In the genomic region with DNA sequence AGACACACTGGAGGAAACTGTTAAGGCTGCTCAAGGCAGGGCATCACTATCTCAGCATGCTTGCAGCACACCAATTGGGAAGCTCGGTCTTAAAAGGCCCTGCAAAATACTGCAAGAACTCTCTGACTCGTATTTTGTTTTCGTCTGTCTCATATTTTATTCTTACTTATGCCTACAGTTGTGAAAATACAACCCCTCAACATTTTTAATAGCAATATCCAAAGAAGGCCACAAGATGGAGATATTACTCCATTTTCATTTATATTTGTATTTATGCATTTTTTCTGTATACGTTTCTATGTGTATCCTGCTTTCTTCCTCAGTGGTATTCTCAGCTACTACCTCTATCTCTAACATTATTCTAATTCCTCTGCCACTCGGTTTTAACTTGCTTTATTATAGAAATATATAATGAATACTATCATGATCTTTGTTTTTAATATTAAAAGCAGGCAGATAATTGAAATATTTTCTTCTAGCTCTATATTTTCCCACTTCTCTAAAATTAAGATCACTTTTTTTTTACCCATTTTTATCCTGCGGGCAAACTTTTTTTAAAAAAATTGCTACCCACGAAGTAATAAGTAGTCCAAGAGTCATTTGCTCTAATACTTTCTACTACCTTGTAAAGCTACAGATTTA, we compare ENCODE assay signal across 8 cellular contexts. TPM values are rescaled to one million over a fixed set of nuclear protein-coding genes. Genes with fewer than 3 reads are reported as not detected.
DNase-seq lines count a peak whose midpoint lies in the region; ATAC-seq and TF ChIP-seq lines count a peak whose summit lies in the region.

No MANE protein-coding gene starts in this region.

- H3K4me1 ChIP-seq in OCI-LY1 (ENCODE audit: insufficient read depth, low read length, severe bottlenecking) (no peaks in the 10 kb centered on the region), spleen (peaks cover 0 to 62% (median 4%) of the 10 kb centered on the region in 6 donors)

- no peak overlapping the region for H3K4me2 ChIP-seq in OCI-LY1 (ENCODE audit: low read length)

- H3K9me3 ChIP-seq in OCI-LY1 (ENCODE audit: low read length): no peaks in the 10 kb centered on the region
- no peaks in the 10 kb centered on the region for H3K9me3 ChIP-seq in spleen
- H3K9me3 ChIP-seq in WERI-Rb-1 (ENCODE audit: severe bottlenecking): no peaks in the 10 kb centered on the region

- no peaks in the 10 kb centered on the region for H4K20me1 ChIP-seq in OCI-LY1 (ENCODE audit: insufficient read depth, low read length)

- DNase-seq in NCI-H82 (lab: John Stamatoyannopoulos, UW): peak; percentile 8
- DNase-seq in NCI-H82 treated with DMSO at 0.1 percent for 48 hours (lab: John Stamatoyannopoulos, UW; ENCODE audit: unreplicated experiment): no peak
- DNase-seq in fibroblast of peridontal ligament (ENCODE audit: extremely low read depth): peak; percentile 65
- no peak for DNase-seq in spleen
- no peak for DNase-seq in WERI-Rb-1

- intact Hi-C loops in spleen (cut with DNase I; ENCODE audit: low total_unique reads): no loop called here

- H3K9me2 ChIP-seq in OCI-LY1 (ENCODE audit: low read depth, low read length): no peaks in the 10 kb centered on the region

- 56 to 67% (median 63%) methylated on average over 7 of the region's 7 CpGs for WGBS in spleen, 5 donors

- H2AFZ ChIP-seq in OCI-LY1 (ENCODE audit: low read length): no peak overlapping the region

- no peaks in the 10 kb centered on the region for H3K79me2 ChIP-seq in OCI-LY1 (ENCODE audit: insufficient read depth, low read length)

- H3K36me3 ChIP-seq in OCI-LY1 (ENCODE audit: insufficient read depth, low read length) (no peaks in the 10 kb centered on the region), spleen (no peaks in the 10 kb centered on the region), WERI-Rb-1 (no peaks in the 10 kb centered on the region)

- no peak for TF ChIP-seq POLR2A in spleen (IDR thresholded peaks at IDR 0.05)

- TF ChIP-seq CTCF in OCI-LY1 (IDR thresholded peaks at IDR 0.05; ENCODE audit: low read length): peak; percentile 59
- peak; percentile 44 to 75 (median 67) for TF ChIP-seq CTCF in spleen (IDR thresholded peaks at IDR 0.05 in 8 of 11, conservative IDR thresholded peaks at IDR 0.05 in 3 of 11)
- TF ChIP-seq CTCF in WERI-Rb-1 (IDR thresholded peaks at IDR 0.05; ENCODE audit: low read depth, low read length): no peak

- H3F3A ChIP-seq in OCI-LY1 (ENCODE audit: insufficient read depth, low read length): no peaks in the 10 kb centered on the region

- H3K27me3 ChIP-seq in OCI-LY1 (ENCODE audit: insufficient read depth, low read length): no peaks in the 10 kb centered on the region
- H3K27me3 ChIP-seq in spleen (replicated peaks in 1 of 7): no peaks in the 10 kb centered on the region
- H3K27me3 ChIP-seq in WERI-Rb-1 (ENCODE audit: insufficient read depth, low read depth, severe bottlenecking): no peaks in the 10 kb centered on the region

- H3K27ac ChIP-seq in OCI-LY1 (ENCODE audit: low read depth, low read length, poor library complexity, severe bottlenecking): no peak overlapping the region
- H3K27ac ChIP-seq in spleen: no peak overlapping the region
- no peak overlapping the region for H3K27ac ChIP-seq in WERI-Rb-1

- no peak overlapping the region for H3K9ac ChIP-seq in OCI-LY1 (ENCODE audit: low read length)

- ATAC-seq in GM18861 (IDR thresholded peaks at IDR 0.05; ENCODE audit: unreplicated experiment) (no peak), HG02970 (IDR thresholded peaks at IDR 0.05; ENCODE audit: low FRiP score, unreplicated experiment) (no peak)

- H3K4me3 ChIP-seq in OCI-LY1 (ENCODE audit: low read depth, low read length, poor library complexity, severe bottlenecking) (no peak overlapping the region), spleen (no peak overlapping the region), WERI-Rb-1 (ENCODE audit: low read depth, low read length) (no peak overlapping the region)

RNA-seq across cellular contexts. Expression of a gene that starts 10.0 kb away (rescaled TPM):
- total RNA-seq in spleen: 10 to 100 TPM; 20.3 to 96.4 (median 26.4) TPM
- 10 to 100 TPM in 2 of 3 donors, 1 to 10 TPM in 1; 8.1 to 11.6 (median 10.7) TPM for polyA plus RNA-seq in spleen

Comparison
In these comparisons a context has a peak if more than half of its experiments do, and no peak if none do; other contexts are left out.
1. DNase-seq: peak in NCI-H82 (single experiment) and fibroblast of peridontal ligament (single experiment); none in NCI-H82 treated with DMSO at 0.1 percent for 48 hours (single experiment), spleen (single experiment) and WERI-Rb-1 (single experiment).